1 cellular context compared by ENCODE assay signal in the genomic region with DNA sequence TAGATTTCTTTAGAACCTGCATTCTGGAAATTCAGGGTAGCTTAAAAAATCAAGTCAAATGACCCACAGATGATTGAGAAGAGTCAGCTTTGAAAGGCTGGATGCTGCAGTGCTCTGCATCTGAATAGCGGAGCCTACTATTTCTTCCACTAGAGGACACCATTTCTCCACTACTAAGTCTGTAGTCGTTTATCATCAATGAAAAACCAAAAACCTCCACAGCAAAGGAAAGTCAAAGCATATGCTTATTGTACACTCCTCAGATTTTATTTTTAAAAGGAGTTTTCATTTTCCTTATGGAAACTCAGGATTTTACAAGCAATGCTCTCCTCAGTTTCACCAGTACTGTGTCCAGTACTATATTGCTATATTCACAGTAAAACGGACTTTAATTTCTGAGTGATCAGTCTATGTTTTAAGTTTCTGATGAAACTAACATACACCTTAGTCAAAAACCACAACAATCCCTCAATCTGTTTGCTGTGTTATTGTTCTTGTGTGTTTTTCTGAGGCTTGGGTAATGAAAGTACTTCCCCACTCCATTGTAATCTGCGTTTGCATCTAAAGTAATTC.
TF ChIP-seq lines count a peak whose summit lies in the region.

No MANE protein-coding gene starts in this region.

TF ChIP-seq in HepG2, 621 proteins besides CTCF, POLR2A, EP300 and RAD21 (continued from another document):
- TF ChIP-seq ZXDC (CRISPR knock-in tag; IDR thresholded peaks at IDR 0.05) (no peak), MAZ (IDR thresholded peaks at IDR 0.05; ENCODE audit: borderline replicate concordance, low read depth, low read length) (no peak), MAZ (CRISPR knock-in tag; IDR thresholded peaks at IDR 0.05; ENCODE audit: low read depth) (no peak), ZFY (CRISPR knock-in tag; IDR thresholded peaks at IDR 0.05) (no peak), ZNF432 (CRISPR knock-in tag; IDR thresholded peaks at IDR 0.05; ENCODE audit: borderline replicate concordance) (no peak), NFIC (IDR thresholded peaks at IDR 0.05; ENCODE audit: low read length) (no peak), EZH2 (conservative IDR thresholded peaks at IDR 0.05; ENCODE audit: low read depth, low read length) (no peak), ADNP (CRISPR knock-in tag; IDR thresholded peaks at IDR 0.05) (no peak), ERF (CRISPR knock-in tag; IDR thresholded peaks at IDR 0.05) (no peak), NBN (conservative IDR thresholded peaks at IDR 0.05) (no peak), EHMT2 (IDR thresholded peaks at IDR 0.05; ENCODE audit: borderline replicate concordance, low read depth, low read length) (no peak), NR0B2 (CRISPR knock-in tag; IDR thresholded peaks at IDR 0.05) (no peak), STAG1 (CRISPR knock-in tag; IDR thresholded peaks at IDR 0.05) (peak; percentile 91), SAP130 (CRISPR knock-in tag; IDR thresholded peaks at IDR 0.05; ENCODE audit: low read depth) (no peak), YY1 (IDR thresholded peaks at IDR 0.05; ENCODE audit: insufficient read depth, insufficient replicate concordance, low read depth, low read length) (no peak), FOXJ3 (CRISPR knock-in tag; IDR thresholded peaks at IDR 0.05; ENCODE audit: borderline replicate concordance) (no peak), NR2C2 (CRISPR knock-in tag; IDR thresholded peaks at IDR 0.05; ENCODE audit: borderline replicate concordance) (no peak), ZBTB14 (CRISPR knock-in tag; IDR thresholded peaks at IDR 0.05) (no peak), FOXO4 (CRISPR knock-in tag; conservative IDR thresholded peaks at IDR 0.05) (no peak)
- TF ChIP-seq, protein P1, sequence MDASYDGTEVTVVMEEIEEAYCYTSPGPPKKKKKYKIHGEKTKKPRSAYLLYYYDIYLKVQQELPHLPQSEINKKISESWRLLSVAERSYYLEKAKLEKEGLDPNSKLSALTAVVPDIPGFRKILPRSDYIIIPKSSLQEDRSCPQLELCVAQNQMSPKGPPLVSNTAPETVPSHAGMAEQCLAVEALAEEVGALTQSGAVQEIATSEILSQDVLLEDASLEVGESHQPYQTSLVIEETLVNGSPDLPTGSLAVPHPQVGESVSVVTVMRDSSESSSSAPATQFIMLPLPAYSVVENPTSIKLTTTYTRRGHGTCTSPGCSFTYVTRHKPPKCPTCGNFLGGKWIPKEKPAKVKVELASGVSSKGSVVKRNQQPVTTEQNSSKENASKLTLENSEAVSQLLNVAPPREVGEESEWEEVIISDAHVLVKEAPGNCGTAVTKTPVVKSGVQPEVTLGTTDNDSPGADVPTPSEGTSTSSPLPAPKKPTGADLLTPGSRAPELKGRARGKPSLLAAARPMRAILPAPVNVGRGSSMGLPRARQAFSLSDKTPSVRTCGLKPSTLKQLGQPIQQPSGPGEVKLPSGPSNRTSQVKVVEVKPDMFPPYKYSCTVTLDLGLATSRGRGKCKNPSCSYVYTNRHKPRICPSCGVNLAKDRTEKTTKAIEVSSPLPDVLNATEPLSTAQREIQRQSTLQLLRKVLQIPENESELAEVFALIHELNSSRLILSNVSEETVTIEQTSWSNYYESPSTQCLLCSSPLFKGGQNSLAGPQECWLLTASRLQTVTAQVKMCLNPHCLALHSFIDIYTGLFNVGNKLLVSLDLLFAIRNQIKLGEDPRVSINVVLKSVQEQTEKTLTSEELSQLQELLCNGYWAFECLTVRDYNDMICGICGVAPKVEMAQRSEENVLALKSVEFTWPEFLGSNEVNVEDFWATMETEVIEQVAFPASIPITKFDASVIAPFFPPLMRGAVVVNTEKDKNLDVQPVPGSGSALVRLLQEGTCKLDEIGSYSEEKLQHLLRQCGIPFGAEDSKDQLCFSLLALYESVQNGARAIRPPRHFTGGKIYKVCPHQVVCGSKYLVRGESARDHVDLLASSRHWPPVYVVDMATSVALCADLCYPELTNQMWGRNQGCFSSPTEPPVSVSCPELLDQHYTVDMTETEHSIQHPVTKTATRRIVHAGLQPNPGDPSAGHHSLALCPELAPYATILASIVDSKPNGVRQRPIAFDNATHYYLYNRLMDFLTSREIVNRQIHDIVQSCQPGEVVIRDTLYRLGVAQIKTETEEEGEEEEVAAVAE (CRISPR knock-in tag; IDR thresholded peaks at IDR 0.05; ENCODE audit: borderline replicate concordance): no peak
- TF ChIP-seq, protein P2, sequence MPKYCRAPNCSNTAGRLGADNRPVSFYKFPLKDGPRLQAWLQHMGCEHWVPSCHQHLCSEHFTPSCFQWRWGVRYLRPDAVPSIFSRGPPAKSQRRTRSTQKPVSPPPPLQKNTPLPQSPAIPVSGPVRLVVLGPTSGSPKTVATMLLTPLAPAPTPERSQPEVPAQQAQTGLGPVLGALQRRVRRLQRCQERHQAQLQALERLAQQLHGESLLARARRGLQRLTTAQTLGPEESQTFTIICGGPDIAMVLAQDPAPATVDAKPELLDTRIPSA (CRISPR knock-in tag; IDR thresholded peaks at IDR 0.05; ENCODE audit: borderline replicate concordance): no peak
- TF ChIP-seq, protein P3, sequence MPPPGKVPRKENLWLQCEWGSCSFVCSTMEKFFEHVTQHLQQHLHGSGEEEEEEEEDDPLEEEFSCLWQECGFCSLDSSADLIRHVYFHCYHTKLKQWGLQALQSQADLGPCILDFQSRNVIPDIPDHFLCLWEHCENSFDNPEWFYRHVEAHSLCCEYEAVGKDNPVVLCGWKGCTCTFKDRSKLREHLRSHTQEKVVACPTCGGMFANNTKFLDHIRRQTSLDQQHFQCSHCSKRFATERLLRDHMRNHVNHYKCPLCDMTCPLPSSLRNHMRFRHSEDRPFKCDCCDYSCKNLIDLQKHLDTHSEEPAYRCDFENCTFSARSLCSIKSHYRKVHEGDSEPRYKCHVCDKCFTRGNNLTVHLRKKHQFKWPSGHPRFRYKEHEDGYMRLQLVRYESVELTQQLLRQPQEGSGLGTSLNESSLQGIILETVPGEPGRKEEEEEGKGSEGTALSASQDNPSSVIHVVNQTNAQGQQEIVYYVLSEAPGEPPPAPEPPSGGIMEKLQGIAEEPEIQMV (CRISPR knock-in tag; IDR thresholded peaks at IDR 0.05; ENCODE audit: low read depth): no peak
